ENCODE assay signal across 1 cellular context in the genomic region with DNA sequence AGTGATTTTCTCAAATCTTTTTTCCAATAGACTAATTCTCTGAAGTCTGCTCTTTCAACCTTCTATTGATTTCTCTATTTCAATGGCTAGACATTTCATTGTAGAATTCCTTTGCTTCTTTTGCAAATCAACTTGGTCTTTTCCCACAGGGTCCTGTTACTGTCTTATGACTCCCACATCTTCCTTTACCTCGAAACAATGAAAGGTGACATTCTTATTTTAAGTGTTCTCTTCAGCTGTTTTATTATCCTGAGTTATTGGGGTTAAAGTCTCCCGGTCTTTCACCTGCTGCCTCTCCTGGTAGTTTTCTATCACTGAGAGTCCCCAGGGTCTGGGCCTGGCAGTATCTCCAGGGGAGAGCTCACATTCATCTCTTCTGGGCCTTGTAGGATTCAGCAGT.
TF ChIP-seq lines count a peak whose summit lies in the region.

No MANE protein-coding gene starts in this region.

TF ChIP-seq in GM23338, 12 proteins besides CTCF, POLR2A, EP300 and RAD21 (continued from another document):
- TF ChIP-seq, protein P1, sequence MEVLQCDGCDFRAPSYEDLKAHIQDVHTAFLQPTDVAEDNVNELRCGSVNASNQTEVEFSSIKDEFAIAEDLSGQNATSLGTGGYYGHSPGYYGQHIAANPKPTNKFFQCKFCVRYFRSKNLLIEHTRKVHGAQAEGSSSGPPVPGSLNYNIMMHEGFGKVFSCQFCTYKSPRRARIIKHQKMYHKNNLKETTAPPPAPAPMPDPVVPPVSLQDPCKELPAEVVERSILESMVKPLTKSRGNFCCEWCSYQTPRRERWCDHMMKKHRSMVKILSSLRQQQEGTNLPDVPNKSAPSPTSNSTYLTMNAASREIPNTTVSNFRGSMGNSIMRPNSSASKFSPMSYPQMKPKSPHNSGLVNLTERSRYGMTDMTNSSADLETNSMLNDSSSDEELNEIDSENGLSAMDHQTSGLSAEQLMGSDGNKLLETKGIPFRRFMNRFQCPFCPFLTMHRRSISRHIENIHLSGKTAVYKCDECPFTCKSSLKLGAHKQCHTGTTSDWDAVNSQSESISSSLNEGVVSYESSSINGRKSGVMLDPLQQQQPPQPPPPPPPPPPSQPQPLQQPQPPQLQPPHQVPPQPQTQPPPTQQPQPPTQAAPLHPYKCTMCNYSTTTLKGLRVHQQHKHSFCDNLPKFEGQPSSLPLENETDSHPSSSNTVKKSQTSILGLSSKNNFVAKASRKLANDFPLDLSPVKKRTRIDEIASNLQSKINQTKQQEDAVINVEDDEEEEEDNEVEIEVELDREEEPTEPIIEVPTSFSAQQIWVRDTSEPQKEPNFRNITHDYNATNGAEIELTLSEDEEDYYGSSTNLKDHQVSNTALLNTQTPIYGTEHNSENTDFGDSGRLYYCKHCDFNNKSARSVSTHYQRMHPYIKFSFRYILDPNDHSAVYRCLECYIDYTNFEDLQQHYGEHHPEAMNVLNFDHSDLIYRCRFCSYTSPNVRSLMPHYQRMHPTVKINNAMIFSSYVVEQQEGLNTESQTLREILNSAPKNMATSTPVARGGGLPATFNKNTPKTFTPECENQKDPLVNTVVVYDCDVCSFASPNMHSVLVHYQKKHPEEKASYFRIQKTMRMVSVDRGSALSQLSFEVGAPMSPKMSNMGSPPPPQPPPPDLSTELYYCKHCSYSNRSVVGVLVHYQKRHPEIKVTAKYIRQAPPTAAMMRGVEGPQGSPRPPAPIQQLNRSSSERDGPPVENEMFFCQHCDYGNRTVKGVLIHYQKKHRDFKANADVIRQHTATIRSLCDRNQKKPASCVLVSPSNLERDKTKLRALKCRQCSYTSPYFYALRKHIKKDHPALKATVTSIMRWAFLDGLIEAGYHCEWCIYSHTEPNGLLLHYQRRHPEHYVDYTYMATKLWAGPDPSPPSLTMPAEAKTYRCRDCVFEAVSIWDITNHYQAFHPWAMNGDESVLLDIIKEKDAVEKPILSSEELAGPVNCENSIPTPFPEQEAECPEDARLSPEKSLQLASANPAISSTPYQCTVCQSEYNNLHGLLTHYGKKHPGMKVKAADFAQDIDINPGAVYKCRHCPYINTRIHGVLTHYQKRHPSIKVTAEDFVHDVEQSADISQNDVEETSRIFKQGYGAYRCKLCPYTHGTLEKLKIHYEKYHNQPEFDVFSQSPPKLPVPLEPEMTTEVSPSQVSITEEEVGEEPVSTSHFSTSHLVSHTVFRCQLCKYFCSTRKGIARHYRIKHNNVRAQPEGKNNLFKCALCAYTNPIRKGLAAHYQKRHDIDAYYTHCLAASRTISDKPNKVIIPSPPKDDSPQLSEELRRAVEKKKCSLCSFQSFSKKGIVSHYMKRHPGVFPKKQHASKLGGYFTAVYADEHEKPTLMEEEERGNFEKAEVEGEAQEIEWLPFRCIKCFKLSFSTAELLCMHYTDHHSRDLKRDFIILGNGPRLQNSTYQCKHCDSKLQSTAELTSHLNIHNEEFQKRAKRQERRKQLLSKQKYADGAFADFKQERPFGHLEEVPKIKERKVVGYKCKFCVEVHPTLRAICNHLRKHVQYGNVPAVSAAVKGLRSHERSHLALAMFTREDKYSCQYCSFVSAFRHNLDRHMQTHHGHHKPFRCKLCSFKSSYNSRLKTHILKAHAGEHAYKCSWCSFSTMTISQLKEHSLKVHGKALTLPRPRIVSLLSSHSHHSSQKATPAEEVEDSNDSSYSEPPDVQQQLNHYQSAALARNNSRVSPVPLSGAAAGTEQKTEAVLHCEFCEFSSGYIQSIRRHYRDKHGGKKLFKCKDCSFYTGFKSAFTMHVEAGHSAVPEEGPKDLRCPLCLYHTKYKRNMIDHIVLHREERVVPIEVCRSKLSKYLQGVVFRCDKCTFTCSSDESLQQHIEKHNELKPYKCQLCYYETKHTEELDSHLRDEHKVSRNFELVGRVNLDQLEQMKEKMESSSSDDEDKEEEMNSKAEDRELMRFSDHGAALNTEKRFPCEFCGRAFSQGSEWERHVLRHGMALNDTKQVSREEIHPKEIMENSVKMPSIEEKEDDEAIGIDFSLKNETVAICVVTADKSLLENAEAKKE (CRISPR knock-in tag; IDR thresholded peaks at IDR 0.05) = no peak
- TF ChIP-seq ZNF114 (CRISPR knock-in tag; IDR thresholded peaks at IDR 0.05) (no peak), POLR2AphosphoS5 (IDR thresholded peaks at IDR 0.05; ENCODE audit: low read depth) (no peak), EZH2phosphoT487 (IDR thresholded peaks at IDR 0.05; ENCODE audit: unreplicated experiment) (no peak), JUNB (IDR thresholded peaks at IDR 0.05; ENCODE audit: unreplicated experiment) (no peak), REST (IDR thresholded peaks at IDR 0.05; ENCODE audit: unreplicated experiment) (no peak), CREB1 (CRISPR knock-in tag; IDR thresholded peaks at IDR 0.05; ENCODE audit: low read depth) (no peak), STAT1 (IDR thresholded peaks at IDR 0.05; ENCODE audit: unreplicated experiment) (no peak), ETS1 (IDR thresholded peaks at IDR 0.05) (no peak), ZNF331 (CRISPR knock-in tag; IDR thresholded peaks at IDR 0.05; ENCODE audit: low read depth) (no peak), NANOG (IDR thresholded peaks at IDR 0.05; ENCODE audit: borderline replicate concordance) (no peak)
TF ChIP-seq in GM23338: peak in this region for 0.
